8 cellular contexts compared by ENCODE assay signal in genomic region chr10:59865101-59865500, GRCh38. TPM values are rescaled to one million over a fixed set of nuclear protein-coding genes. Genes with fewer than 3 reads are reported as not detected.
DNase-seq lines count a peak whose midpoint lies in the region; ATAC-seq, FAIRE-seq and TF ChIP-seq lines count a peak whose summit lies in the region.

No MANE protein-coding gene starts in this region.

- H3K36me3 ChIP-seq in hepatocyte (replicated peaks; ENCODE audit: insufficient read depth, low read depth) (no peaks in the 10 kb centered on the region), tibial artery (peaks cover 0 to 7% (median 5%) of the 10 kb centered on the region in 3 donors)

- no peaks in the 10 kb centered on the region for H3K9me2 ChIP-seq in hepatocyte (replicated peaks; ENCODE audit: insufficient read depth)

- H3K27me3 ChIP-seq in hepatocyte (no peaks in the 10 kb centered on the region), tibial artery (no peaks in the 10 kb centered on the region)

- H4K20me1 ChIP-seq in hepatocyte (ENCODE audit: insufficient read depth, poor library complexity, severe bottlenecking) = peaks cover 82% of the 10 kb centered on the region

- peak; percentile 87 for ATAC-seq in HG03432 (IDR thresholded peaks at IDR 0.05; ENCODE audit: unreplicated experiment)

- intact Hi-C loops in tibial artery (cut with DNase I; ENCODE audit: low total_unique reads) = no loop called here

- H3K4me1 ChIP-seq in hepatocyte (ENCODE audit: insufficient read depth) (peaks cover 5% of the 10 kb centered on the region), tibial artery (peaks cover 0 to 73% (median 26%) of the 10 kb centered on the region in 4 donors)

- H3K4me2 ChIP-seq in hepatocyte = no peak overlapping the region

- FAIRE-seq in GM19239 (lab: Jason Lieb, UNC) = peak; percentile 63

- WGBS in hepatocyte (ENCODE audit: low lambda C conversion rate, missing lambda C conversion rate) = 44% methylated on average over 5 of the region's 5 CpGs

- DNase-seq in Daoy (ENCODE audit: low read depth) = peak; percentile 13
- DNase-seq in GM19239 (ENCODE audit: insufficient read length, low spot score) = no peak
- DNase-seq in hepatocyte (ENCODE audit: low spot score) = peak; percentile 13
- DNase-seq in tibial artery = no peak
- DNase-seq in SHP77 (lab: John Stamatoyannopoulos, UW) = no peak
- no peak for DNase-seq in inferior parietal cortex (ENCODE audit: extremely low spot score)

- no peak overlapping the region for H3K27ac ChIP-seq in VCaP
- H3K27ac ChIP-seq in hepatocyte = no peak overlapping the region
- peak overlapping the region in 1 of 2 donors; percentile 40 for H3K27ac ChIP-seq in tibial artery

- no peak overlapping the region for H3K4me3 ChIP-seq in hepatocyte
- no peak overlapping the region for H3K4me3 ChIP-seq in tibial artery

- peaks cover 100% of the 10 kb centered on the region for H3K79me2 ChIP-seq in hepatocyte

- H3K9me3 ChIP-seq in hepatocyte (ENCODE audit: low read depth) = no peaks in the 10 kb centered on the region
- H3K9me3 ChIP-seq in tibial artery = no peaks in the 10 kb centered on the region

- TF ChIP-seq CTCF in VCaP (conservative IDR thresholded peaks at IDR 0.05) (peak; percentile 54; the same call in 1 of the 2 replicates), hepatocyte (IDR thresholded peaks at IDR 0.05; ENCODE audit: poor library complexity) (peak; percentile 25), tibial artery (IDR thresholded peaks at IDR 0.05) (peak; percentile 13 to 24)

- no peak overlapping the region for H2AFZ ChIP-seq in hepatocyte

RNA-seq across cellular contexts. Expression of gene CCDC6, which starts 41.3 kb away (rescaled TPM):
- 12.4 and 13.7 TPM in 2 replicates for total RNA-seq in Daoy (2014; rRNA removed; shearing (Covaris generic))
- total RNA-seq in hepatocyte = 44.8 and 49.8 TPM in 2 replicates
- polyA plus RNA-seq in hepatocyte = 22.3 and 23.7 TPM in 2 replicates

Comparison
In these comparisons a context has a peak if more than half of its experiments do, and no peak if none do; other contexts are left out.
1. DNase-seq: peak in Daoy (single experiment) and hepatocyte (single experiment); none in GM19239 (single experiment), tibial artery (0 of 2), SHP77 (0 of 2) and inferior parietal cortex (single experiment).
2. Peak in every context shown above with its lines, with median percentiles within 50 percentile points of each other: CTCF ChIP-seq.